In the genomic region with DNA sequence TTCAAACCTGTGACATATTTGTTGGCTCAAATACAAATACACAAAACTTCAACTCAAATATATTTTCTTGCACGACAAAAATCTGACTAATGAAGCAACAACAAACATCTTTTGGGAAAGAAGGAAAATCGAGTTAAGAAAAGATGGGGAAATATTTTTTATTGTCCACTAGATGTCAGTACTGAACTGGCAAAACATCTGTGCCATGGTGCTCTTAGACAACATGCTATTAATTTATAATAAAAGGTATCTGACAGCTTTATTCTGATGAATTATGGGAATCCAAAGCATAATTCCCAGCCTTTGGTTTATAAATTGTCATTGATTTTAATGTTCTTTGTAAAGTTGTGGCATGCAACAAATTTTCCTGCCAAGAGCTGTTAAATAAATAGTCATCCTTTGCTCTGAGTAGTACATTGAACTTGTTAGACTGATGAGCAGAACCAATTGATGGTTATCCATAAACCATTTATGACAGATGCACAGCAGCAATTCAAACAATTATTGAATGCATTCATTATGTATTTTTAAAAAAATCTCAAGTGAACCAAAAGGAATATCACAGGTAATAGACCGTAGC, we compare ENCODE assay signal across 9 cellular contexts.
DNase-seq lines count a peak whose midpoint lies in the region; ATAC-seq and TF ChIP-seq lines count a peak whose summit lies in the region.
"Had no signal": no experiment of that assay in that cellular context is flagged by ENCODE, and none has a peak within 500 bp of the region (broad histone marks: within the 10 kb centered on the region; RNA-seq: fewer than 3 reads in every experiment).

No MANE protein-coding gene starts in this region.

- DNase-seq in DND-41 (no peak), Karpas-422 (peak; percentile 72), SK-N-MC (ENCODE audit: low read depth, low spot score) (peak; percentile 6), transverse colon (no peak), NCI-H1048 (lab: John Stamatoyannopoulos, UW) (no peak)
- DNase-seq in activated CD4-positive, CD25-positive, alpha-beta regulatory T cell (lab: John Stamatoyannopoulos, UW): no peak
- DNase-seq in activated naive CD8-positive, alpha-beta T cell treated with anti-CD3 and anti-CD28 coated beads for 36 hours: no peak

- no peak overlapping the region for H3K4me2 ChIP-seq in DND-41 (ENCODE audit: insufficient read depth, low read length)
- H3K4me2 ChIP-seq in Karpas-422 (ENCODE audit: low read depth, low read length, poor library complexity, severe bottlenecking): no peak overlapping the region

- no peak overlapping the region for H3K27ac Mint-ChIP-seq in activated naive CD8-positive, alpha-beta T cell treated with anti-CD3 and anti-CD28 coated beads for 36 hours

- no peak overlapping the region for H3K27ac ChIP-seq in DND-41 (ENCODE audit: low read length)
- no peak overlapping the region for H3K27ac ChIP-seq in Karpas-422 (ENCODE audit: low read length)
- H3K27ac ChIP-seq in SK-N-MC: no peak overlapping the region
- H3K27ac ChIP-seq in gastroesophageal sphincter: no peak overlapping the region
- H3K27ac ChIP-seq in transverse colon: no peak overlapping the region
- H3K27ac ChIP-seq: SJCRH30 had no signal

- H3K27me3 ChIP-seq in DND-41 (ENCODE audit: insufficient read depth, low read length, poor library complexity) (peaks cover 10% of the 10 kb centered on the region), Karpas-422 (ENCODE audit: low read length) (no peaks in the 10 kb centered on the region), gastroesophageal sphincter (no peaks in the 10 kb centered on the region), transverse colon (no peaks in the 10 kb centered on the region)
- H3K27me3 ChIP-seq: SJCRH30 had no signal

- H2AFZ ChIP-seq in DND-41 (ENCODE audit: low read depth, low read length) (no peak overlapping the region), Karpas-422 (ENCODE audit: low read length) (no peak overlapping the region)

- H3K9me2 ChIP-seq in Karpas-422 (replicated peaks; ENCODE audit: insufficient read depth, low read length): no peaks in the 10 kb centered on the region

- intact Hi-C loops in transverse colon (cut with DNase I; ENCODE audit: low total_unique reads): no loop called here

- H3K9ac ChIP-seq in DND-41 (ENCODE audit: low read depth, low read length) (no peak overlapping the region), Karpas-422 (ENCODE audit: low read length) (no peak overlapping the region), SK-N-MC (ENCODE audit: insufficient read length) (no peak overlapping the region)

- H3K4me1 Mint-ChIP-seq in activated naive CD8-positive, alpha-beta T cell treated with anti-CD3 and anti-CD28 coated beads for 36 hours: no peaks in the 10 kb centered on the region

- H3K9me3 ChIP-seq in DND-41 (ENCODE audit: insufficient read depth, low read length, severe bottlenecking): no peaks in the 10 kb centered on the region
- no peaks in the 10 kb centered on the region for H3K9me3 ChIP-seq in Karpas-422 (ENCODE audit: low read length)
- H3K9me3 ChIP-seq in SK-N-MC (ENCODE audit: low read depth, low read length): no peaks in the 10 kb centered on the region
- H3K9me3 ChIP-seq in gastroesophageal sphincter: no peaks in the 10 kb centered on the region
- no peaks in the 10 kb centered on the region for H3K9me3 ChIP-seq in transverse colon
- H3K9me3 ChIP-seq: SJCRH30 had no signal

- TF ChIP-seq POLR2A in gastroesophageal sphincter (IDR thresholded peaks at IDR 0.05) (no peak), transverse colon (IDR thresholded peaks at IDR 0.05) (no peak)

- no peaks in the 10 kb centered on the region for H3K9me3 Mint-ChIP-seq in activated naive CD8-positive, alpha-beta T cell treated with anti-CD3 and anti-CD28 coated beads for 36 hours

- H4K20me1 ChIP-seq in DND-41 (ENCODE audit: insufficient read depth, low read length): no peaks in the 10 kb centered on the region
- H4K20me1 ChIP-seq in Karpas-422 (ENCODE audit: insufficient read depth, low read depth, low read length): no peaks in the 10 kb centered on the region

- TF ChIP-seq CTCF in DND-41 (IDR thresholded peaks at IDR 0.05; ENCODE audit: borderline replicate concordance, extremely low read depth, low read length, poor library complexity, severe bottlenecking) (peak; percentile 63), gastroesophageal sphincter (IDR thresholded peaks at IDR 0.05) (peak; percentile 45 to 64 (median 58)), transverse colon (IDR thresholded peaks at IDR 0.05) (peak; percentile 33 to 52 (median 44))

- 33% methylated on average over 3 of the region's 3 CpGs for WGBS in gastroesophageal sphincter (ENCODE audit: low coverage in 1 of 2), 2 donors
- WGBS in transverse colon (ENCODE audit: low coverage in 1 of 2), 2 donors: 26 to 28% methylated on average over 3 of the region's 3 CpGs

- H3K4me3 ChIP-seq in DND-41 (ENCODE audit: low read depth in 1 of 2, low read length in 2 of 2) (no peak overlapping the region), Karpas-422 (ENCODE audit: low read length) (no peak overlapping the region), SK-N-MC (no peak overlapping the region), gastroesophageal sphincter (no peak overlapping the region), transverse colon (no peak overlapping the region)
- H3K4me3 ChIP-seq: SJCRH30 had no signal

- TF ChIP-seq EP300 in gastroesophageal sphincter (IDR thresholded peaks at IDR 0.05) (no peak), transverse colon (IDR thresholded peaks at IDR 0.05; ENCODE audit: low read depth) (no peak)

- H3K4me3 Mint-ChIP-seq in activated naive CD8-positive, alpha-beta T cell treated with anti-CD3 and anti-CD28 coated beads for 36 hours: no peak overlapping the region

- H3K4me1 ChIP-seq in DND-41 (ENCODE audit: insufficient read depth, low read length): no peaks in the 10 kb centered on the region
- no peaks in the 10 kb centered on the region for H3K4me1 ChIP-seq in Karpas-422 (ENCODE audit: low read length)
- peaks cover 0 to 29% (median 0%) of the 10 kb centered on the region in 3 donors for H3K4me1 ChIP-seq in gastroesophageal sphincter
- no peaks in the 10 kb centered on the region for H3K4me1 ChIP-seq in transverse colon
- H3K4me1 ChIP-seq: SJCRH30 had no signal

- peaks cover 4% of the 10 kb centered on the region for H3K27me3 Mint-ChIP-seq in activated naive CD8-positive, alpha-beta T cell treated with anti-CD3 and anti-CD28 coated beads for 36 hours

- ATAC-seq in DND-41 (ENCODE audit: insufficient read depth, low read depth) (no peak), gastroesophageal sphincter (no peak)

- H3K36me3 Mint-ChIP-seq in activated naive CD8-positive, alpha-beta T cell treated with anti-CD3 and anti-CD28 coated beads for 36 hours: no peaks in the 10 kb centered on the region

- H3K36me3 ChIP-seq in DND-41 (ENCODE audit: insufficient read depth, low read length) (no peaks in the 10 kb centered on the region), Karpas-422 (ENCODE audit: insufficient read depth, low read length) (no peaks in the 10 kb centered on the region), SK-N-MC (ENCODE audit: insufficient read depth, low read length) (no peaks in the 10 kb centered on the region), gastroesophageal sphincter (no peaks in the 10 kb centered on the region), transverse colon (no peaks in the 10 kb centered on the region)
- H3K36me3 ChIP-seq: SJCRH30 had no signal

- in situ Hi-C loops in transverse colon (cut with MboI; ENCODE audit: low pct_ligation_motif_present in 1 of 4, low pct_unique_long_range_greater_than_20kb in 1 of 4, low sequenced_read_pairs in 3 of 4): no loop called here

- H3K79me2 ChIP-seq in DND-41 (ENCODE audit: insufficient read depth, low read length) (no peaks in the 10 kb centered on the region), Karpas-422 (ENCODE audit: low read length) (no peaks in the 10 kb centered on the region)

Comparison
In these comparisons a context has a peak if more than half of its experiments do, and no peak if none do; other contexts are left out.
1. DNase-seq: peak in Karpas-422 (single experiment) and SK-N-MC (single experiment); none in DND-41 (single experiment), transverse colon (single experiment), activated CD4-positive, CD25-positive, alpha-beta regulatory T cell (0 of 4), activated naive CD8-positive, alpha-beta T cell treated with anti-CD3 and anti-CD28 coated beads for 36 hours (single experiment) and NCI-H1048 (single experiment).
2. Peak in every context shown above with its lines, with median percentiles within 50 percentile points of each other: CTCF ChIP-seq.